ENCODE assay signal across 18 cellular contexts in the genomic region with DNA sequence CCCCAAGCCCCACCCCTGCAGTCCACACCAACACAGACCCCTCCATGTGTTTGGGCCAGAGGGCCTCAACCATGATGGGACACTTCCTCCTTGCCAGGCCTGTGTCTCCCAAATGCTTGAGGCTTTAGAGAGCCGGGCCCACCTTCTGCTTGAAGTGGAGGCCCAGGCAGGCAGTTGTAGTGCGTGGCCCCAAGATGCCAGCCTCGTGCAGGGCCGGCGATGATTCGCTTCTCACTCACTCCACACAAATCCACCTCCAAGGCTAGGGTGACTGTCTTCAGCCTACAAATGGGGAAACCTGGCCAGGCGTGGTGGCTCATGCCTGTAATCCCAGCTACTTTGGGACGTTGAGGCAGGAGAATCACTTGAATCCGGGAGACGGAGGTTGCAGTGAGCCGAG. TPM values are rescaled to one million over a fixed set of nuclear protein-coding genes. Genes with fewer than 3 reads are reported as not detected.
DNase-seq lines count a peak whose midpoint lies in the region; ATAC-seq and TF ChIP-seq lines count a peak whose summit lies in the region.
"Had no signal": no experiment of that assay in that cellular context is flagged by ENCODE, and none has a peak within 500 bp of the region (broad histone marks: within the 10 kb centered on the region; RNA-seq: fewer than 3 reads in every experiment).

No MANE protein-coding gene starts in this region.

- intact Hi-C loops in spleen (cut with DNase I; ENCODE audit: low total_unique reads) = no loop called here
- intact Hi-C loops in activated naive CD4-positive, alpha-beta T cell treated with anti-CD3 and anti-CD28 coated beads for 36 hours (cut with micrococcal nuclease) = no loop called here

- H3K36me3 ChIP-seq in osteoblast (ENCODE audit: insufficient read depth, low read length) (no peaks in the 10 kb centered on the region), spleen (peaks cover 0 to 18% (median 0%) of the 10 kb centered on the region in 6 donors)
- H3K36me3 ChIP-seq: thoracic aorta had no signal

- H3K9me3 Mint-ChIP-seq in central memory CD8-positive, alpha-beta T cell = no peaks in the 10 kb centered on the region
- H3K9me3 Mint-ChIP-seq in activated naive CD4-positive, alpha-beta T cell treated with anti-CD3 and anti-CD28 coated beads for 36 hours = no peaks in the 10 kb centered on the region

- H4K20me1 ChIP-seq in osteoblast (ENCODE audit: insufficient read depth, low read length) = peaks cover 31% of the 10 kb centered on the region

- H3K27ac ChIP-seq in osteoblast (ENCODE audit: low read depth, low read length) (peak overlapping the region; percentile 45), spleen (peak overlapping the region in 3 of 8 donors; percentile 80 to 87 (median 85))
- H3K27ac ChIP-seq: HL-60, thoracic aorta had no signal

- peaks cover 20% of the 10 kb centered on the region for H3K36me3 Mint-ChIP-seq in central memory CD8-positive, alpha-beta T cell (ENCODE audit: insufficient read depth)
- H3K36me3 Mint-ChIP-seq in activated naive CD4-positive, alpha-beta T cell treated with anti-CD3 and anti-CD28 coated beads for 36 hours (ENCODE audit: low read depth) = peaks cover 1% of the 10 kb centered on the region
- H3K36me3 Mint-ChIP-seq: CD14-positive monocyte had no signal

- peaks cover 58% of the 10 kb centered on the region for H3K4me1 Mint-ChIP-seq in central memory CD8-positive, alpha-beta T cell
- H3K4me1 Mint-ChIP-seq in activated naive CD4-positive, alpha-beta T cell treated with anti-CD3 and anti-CD28 coated beads for 36 hours (ENCODE audit: low read depth) = peaks cover 29% of the 10 kb centered on the region

- H3K27me3 ChIP-seq in osteoblast (ENCODE audit: insufficient read depth, low read length) (no peaks in the 10 kb centered on the region), spleen (replicated peaks in 1 of 7) (peaks cover 0 to 10% (median 0%) of the 10 kb centered on the region in 7 donors)

- H3K4me3 ChIP-seq in osteoblast (ENCODE audit: insufficient read depth, low read length) (no peak overlapping the region), spleen (no peak overlapping the region)
- H3K4me3 ChIP-seq: thoracic aorta had no signal

- CTCF ChIA-PET in activated naive CD4-positive, alpha-beta T cell treated with anti-CD3 and anti-CD28 coated beads for 36 hours (lab: Charles Lee) = interaction anchor here (0.6 to 1.2 kb wide), 2 partner anchors 11 to 28 kb away, joined by 3 read pairs; no protein-coding TSS in a partner anchor

- peak overlapping the region; percentile 78 for H3K4me3 Mint-ChIP-seq in central memory CD8-positive, alpha-beta T cell
- H3K4me3 Mint-ChIP-seq in activated naive CD4-positive, alpha-beta T cell treated with anti-CD3 and anti-CD28 coated beads for 36 hours = no peak overlapping the region
- H3K4me3 Mint-ChIP-seq: CD14-positive monocyte had no signal

- H3K9me3 ChIP-seq in osteoblast (ENCODE audit: low read depth, low read length) (no peaks in the 10 kb centered on the region), spleen (no peaks in the 10 kb centered on the region)
- H3K9me3 ChIP-seq: thoracic aorta had no signal

- TF ChIP-seq CTCF in osteoblast (IDR thresholded peaks at IDR 0.05; ENCODE audit: extremely low read depth, low read depth, low read length) (no peak), spleen (IDR thresholded peaks at IDR 0.05 in 8 of 11, conservative IDR thresholded peaks at IDR 0.05 in 3 of 11) (no peak)

- H2AFZ ChIP-seq in osteoblast (ENCODE audit: low read length) = no peak overlapping the region

- TF ChIP-seq POLR2A in spleen (IDR thresholded peaks at IDR 0.05) = no peak

- DNase-seq in Caki2 (ENCODE audit: low read depth) = peak; percentile 40
- DNase-seq in HT1080 (ENCODE audit: low read depth) = peak; percentile 36
- no peak for DNase-seq in central memory CD8-positive, alpha-beta T cell (ENCODE audit: low spot score in 2 of 2)
- peak; percentile 80 for DNase-seq in osteoblast (ENCODE audit: insufficient read length, low spot score, missing footprints)
- no peak for DNase-seq in DMS79 (lab: John Stamatoyannopoulos, UW)
- no peak for DNase-seq in spleen
- DNase-seq in activated naive CD4-positive, alpha-beta T cell treated with anti-CD3 and anti-CD28 coated beads for 36 hours = no peak
- DNase-seq: activated CD8-positive, alpha-beta memory T cell treated with anti-CD3 and anti-CD28 coated beads for 24 hours; glutamatergic neuron; KG1; mesenchymal stem cell; NCI-H82; occipital lobe; stimulated activated CD4-positive, alpha-beta T cell treated with anti-CD3 and anti-CD28 coated beads, Interleukin-4, amount 100 ng/mL, for 1 hour; stimulated activated CD8-positive, alpha-beta memory T cell treated with anti-CD3 and anti-CD28 coated beads, Interleukin-4, amount 100 ng/mL, for 48 hours had no signal

- peak overlapping the region; percentile 38 for H3K27ac Mint-ChIP-seq in central memory CD8-positive, alpha-beta T cell (ENCODE audit: low read depth)
- no peak overlapping the region for H3K27ac Mint-ChIP-seq in activated naive CD4-positive, alpha-beta T cell treated with anti-CD3 and anti-CD28 coated beads for 36 hours

- H3K79me2 ChIP-seq in osteoblast (ENCODE audit: insufficient read depth, low read length) = peaks cover 34% of the 10 kb centered on the region

- H3K27me3 Mint-ChIP-seq in central memory CD8-positive, alpha-beta T cell = no peaks in the 10 kb centered on the region
- H3K27me3 Mint-ChIP-seq in activated naive CD4-positive, alpha-beta T cell treated with anti-CD3 and anti-CD28 coated beads for 36 hours (ENCODE audit: low read depth) = no peaks in the 10 kb centered on the region

- H3K4me1 ChIP-seq in osteoblast (ENCODE audit: insufficient read depth, low read length) (peaks cover 13% of the 10 kb centered on the region), spleen (peaks cover 34 to 100% (median 83%) of the 10 kb centered on the region in 6 donors)

- H3K4me2 ChIP-seq in osteoblast (ENCODE audit: insufficient read depth, low read length) = no peak overlapping the region

- ATAC-seq in central memory CD8-positive, alpha-beta T cell (replicated peaks; ENCODE audit: extremely low read depth, poor library complexity, severe bottlenecking) = no peak

- in situ Hi-C loops in Caki2 (cut with HindIII; ENCODE audit: low pct_unique_long_range_greater_than_20kb, low sequenced_read_pairs) = no loop called here

- WGBS in spleen, 5 donors = 92 to 96% (median 93%) methylated on average over 11 of the region's 11 CpGs

RNA-seq across cellular contexts. Expression of gene PRR5, which starts 5.7 kb away (rescaled TPM):
- 51.9 and 65.0 TPM in 2 replicates for total RNA-seq in Caki2 (2014; rRNA removed; shearing (Covaris generic); ENCODE audit: low replicate concordance)
- 1.3 and 1.8 TPM in 2 replicates for total RNA-seq in HT1080 (2014; rRNA removed; shearing (Covaris generic))
- 3.5 and 3.9 TPM in 2 replicates for polyA plus RNA-seq in HT1080 (2015; cell fraction: cytosol; rRNA removed)
- 3.9 and 4.5 TPM in 2 replicates for polyA plus RNA-seq in HT1080 (2015; cell fraction: nucleus; rRNA removed)
- total RNA-seq in osteoblast = 13.0 and 14.8 TPM in 2 replicates
- total RNA-seq in spleen = 10 to 100 TPM; 49.0 to 85.6 (median 77.9) TPM
- polyA plus RNA-seq in spleen = 10 to 100 TPM; 31.3 to 83.1 (median 57.5) TPM
- total RNA-seq in activated naive CD4-positive, alpha-beta T cell treated with anti-CD3 and anti-CD28 coated beads for 36 hours = 10 to 100 TPM in 1 of 2 experiments, 1 to 10 TPM in 1; 7.9 to 10.2 TPM

RNA-seq across cellular contexts. Expression of gene ARHGAP8, which starts 44.6 kb away (rescaled TPM):
- total RNA-seq in Caki2 (2014; rRNA removed; shearing (Covaris generic); ENCODE audit: low replicate concordance) = 3.0 and 7.7 TPM in 2 replicates
- total RNA-seq in HT1080 (2014; rRNA removed; shearing (Covaris generic)) = not detected in 2 replicates
- not detected in 2 replicates for polyA plus RNA-seq in HT1080 (2015; cell fraction: cytosol; rRNA removed)
- not detected in 2 replicates for polyA plus RNA-seq in HT1080 (2015; cell fraction: nucleus; rRNA removed)
- total RNA-seq in osteoblast (0.29 and 0.36 TPM in 2 replicates), spleen (10 to 100 TPM; 13.8 to 71.6 (median 20.1) TPM)
- 10 to 100 TPM in 2 of 3 donors, 1 to 10 TPM in 1; 2.7 to 34.9 (median 16.4) TPM for polyA plus RNA-seq in spleen
- total RNA-seq in activated naive CD4-positive, alpha-beta T cell treated with anti-CD3 and anti-CD28 coated beads for 36 hours = 1 to 10 TPM; 1.6 to 2.7 TPM
- polyA plus RNA-seq: CD14-positive monocyte had no signal

Comparison
In these comparisons a context has a peak if more than half of its experiments do, and no peak if none do; other contexts are left out.
1. DNase-seq: peak in Caki2 (single experiment), HT1080 (single experiment) and osteoblast (single experiment); none in central memory CD8-positive, alpha-beta T cell (0 of 2), DMS79 (single experiment), spleen (single experiment) and activated naive CD4-positive, alpha-beta T cell treated with anti-CD3 and anti-CD28 coated beads for 36 hours (single experiment).